Comparison of ENCODE assay signal across 8 cellular contexts in genomic region chr6:144284753-144285547, GRCh38. TPM values are rescaled to one million over a fixed set of nuclear protein-coding genes. Genes with fewer than 3 reads are reported as not detected.
DNase-seq lines count a peak whose midpoint lies in the region; ATAC-seq and TF ChIP-seq lines count a peak whose summit lies in the region.

UTRN (plus strand) TSS chr6:144285335; CDS start chr6:144291829, 6,494 bp downstream.

- POLR2A ChIA-PET in AG04450 (lab: Yijun Ruan, JAX): interaction anchor here (0.6 to 1.0 kb wide), 4 partner anchors 60 to 781 kb away, joined by 3 to 4 read pairs (median 4); no protein-coding TSS in a partner anchor
- POLR2A ChIA-PET in Panc1 (lab: Charles Lee): interaction anchor here (0.6 kb wide), 1 partner anchor 161 kb away, joined by 3 read pairs; no protein-coding TSS in a partner anchor
- POLR2A ChIA-PET in naive thymus-derived CD8-positive, alpha-beta T cell (lab: Charles Lee): no interaction called here

- H3K27ac Mint-ChIP-seq in naive thymus-derived CD8-positive, alpha-beta T cell: peak within 1 kb of the TSS in 8 of 10 donors; percentile 13 to 88 (median 52)

- no peaks in the 10 kb centered on the region for H3K36me3 Mint-ChIP-seq in naive thymus-derived CD8-positive, alpha-beta T cell

- in situ Hi-C loops in Panc1 (cut with HindIII; ENCODE audit: low pct_unique_long_range_greater_than_20kb, low sequenced_read_pairs): loop anchor here (10.0 kb wide), 1 partner anchor 190 kb away; no protein-coding TSS in a partner anchor

- H3K9me3 ChIP-seq in AG04450 (ENCODE audit: control insufficient read depth, insufficient read depth, low read length) (peaks cover 6% of the 10 kb centered on the region), Panc1 (ENCODE audit: control insufficient read depth, insufficient read depth, low read depth, low read length) (no peaks in the 10 kb centered on the region)

- H3K4me3 ChIP-seq in AG04450 (ENCODE audit: low read depth, low read length) (peak within 1 kb of the TSS; percentile 83), Panc1 (ENCODE audit: low read depth in 2 of 2, low read length in 2 of 2) (peak within 1 kb of the TSS; percentile 91 to 94), fibroblast of pulmonary artery (replicated peaks; ENCODE audit: low read depth, low read length) (peak within 1 kb of the TSS; percentile 94)

- H3K27ac ChIP-seq in AG04450 (ENCODE audit: low read depth, low read length) (peak within 1 kb of the TSS; percentile 94), Panc1 (ENCODE audit: low read length) (peak within 1 kb of the TSS; percentile 95), temporal lobe (ENCODE audit: low read depth, low read length) (peak within 1 kb of the TSS; percentile 50)

- DNase-seq in AG04450 (ENCODE audit: low read depth, low spot score): peak; percentile 60
- no peak for DNase-seq in Panc1 (ENCODE audit: low read depth, low spot score)
- peak; percentile 78 for DNase-seq in activated effector memory CD4-positive, alpha-beta T cell treated with anti-CD3 and anti-CD28 coated beads, Interleukin-2, amount 50 U/mL, for 16 hours
- DNase-seq in fibroblast of pulmonary artery (ENCODE audit: low read depth): peak; percentile 83
- peak in 7 of 10 donors; percentile 16 to 39 (median 26) for DNase-seq in naive thymus-derived CD8-positive, alpha-beta T cell

- H3K36me3 ChIP-seq in Panc1 (ENCODE audit: control insufficient read depth, insufficient read depth, low read length): no peaks in the 10 kb centered on the region

- peaks cover 5 to 24% (median 13%) of the 10 kb centered on the region in 5 donors for H3K27me3 Mint-ChIP-seq in naive thymus-derived CD8-positive, alpha-beta T cell

- ATAC-seq in GM18873 (IDR thresholded peaks at IDR 0.05; ENCODE audit: low FRiP score, unreplicated experiment): peak; percentile 43
- peak; percentile 57 for ATAC-seq in HG03135 (IDR thresholded peaks at IDR 0.05; ENCODE audit: unreplicated experiment)
- ATAC-seq in Panc1: peak; percentile 86
- peak; percentile 51 to 56 for ATAC-seq in naive thymus-derived CD8-positive, alpha-beta T cell

- CTCF ChIA-PET in AG04450 (lab: Charles Lee): interaction anchor here (0.6 to 1.3 kb wide), 5 partner anchors 16 to 1349 kb away, joined by 3 to 4 read pairs (median 3); no protein-coding TSS in a partner anchor
- CTCF ChIA-PET in Panc1 (lab: Charles Lee): no interaction called here

- BruUV-seq in Panc1 (replicated peaks; lab: Mats Ljungman, UMichigan): no TSS peak

- peaks cover 22% of the 10 kb centered on the region for H3K4me1 ChIP-seq in Panc1 (ENCODE audit: control insufficient read depth, insufficient read depth, low read length)

- intact Hi-C loops in Panc1 (cut with micrococcal nuclease; ENCODE audit: unreplicated experiment): loop anchor here (2.0 to 10.0 kb wide), 3 partner anchors 68 to 197 kb away; no protein-coding TSS in a partner anchor

- no peaks in the 10 kb centered on the region for H3K27me3 ChIP-seq in AG04450 (ENCODE audit: control insufficient read depth, insufficient read depth, low read length)
- no peaks in the 10 kb centered on the region for H3K27me3 ChIP-seq in Panc1 (ENCODE audit: control insufficient read depth, insufficient read depth, low read length)

- no peaks in the 10 kb centered on the region for H3K9me3 Mint-ChIP-seq in naive thymus-derived CD8-positive, alpha-beta T cell

- peak within 1 kb of the TSS; percentile 91 to 99 (median 94) for H3K4me3 Mint-ChIP-seq in naive thymus-derived CD8-positive, alpha-beta T cell

- TF ChIP-seq CTCF in AG04450 (IDR thresholded peaks at IDR 0.05; ENCODE audit: low read depth, low read length) (no peak), Panc1 (IDR thresholded peaks at IDR 0.05) (no peak), fibroblast of pulmonary artery (IDR thresholded peaks at IDR 0.05; ENCODE audit: low read length, missing control alignments) (no peak)

- H3K4me1 Mint-ChIP-seq in naive thymus-derived CD8-positive, alpha-beta T cell: peaks cover 15 to 27% (median 19%) of the 10 kb centered on the region in 4 donors

RNA-seq across cellular contexts. Expression of gene UTRN, which starts in this region (rescaled TPM):
- 32.1 and 34.0 TPM in 2 replicates for polyA plus RNA-seq in AG04450 (2011; rRNA removed)
- polyA minus RNA-seq in AG04450 (2011; rRNA and poly(A)+ RNA removed): 59.4 and 94.0 TPM in 2 replicates
- total RNA-seq in Panc1 (2021; ENCODE audit: unreplicated experiment): 122 TPM
- 52.1 TPM for polyA plus RNA-seq in Panc1 (2012; ENCODE audit: insufficient read length)
- 100 to 1,000 TPM; 140 to 153 TPM for total RNA-seq in naive thymus-derived CD8-positive, alpha-beta T cell
- 10 to 100 TPM; 37.9 to 40.3 (median 38.2) TPM for polyA plus RNA-seq in naive thymus-derived CD8-positive, alpha-beta T cell
- 34.9 TPM for total RNA-seq in temporal lobe
